Comparison of ENCODE assay signal across 1 cellular context in the genomic region with DNA sequence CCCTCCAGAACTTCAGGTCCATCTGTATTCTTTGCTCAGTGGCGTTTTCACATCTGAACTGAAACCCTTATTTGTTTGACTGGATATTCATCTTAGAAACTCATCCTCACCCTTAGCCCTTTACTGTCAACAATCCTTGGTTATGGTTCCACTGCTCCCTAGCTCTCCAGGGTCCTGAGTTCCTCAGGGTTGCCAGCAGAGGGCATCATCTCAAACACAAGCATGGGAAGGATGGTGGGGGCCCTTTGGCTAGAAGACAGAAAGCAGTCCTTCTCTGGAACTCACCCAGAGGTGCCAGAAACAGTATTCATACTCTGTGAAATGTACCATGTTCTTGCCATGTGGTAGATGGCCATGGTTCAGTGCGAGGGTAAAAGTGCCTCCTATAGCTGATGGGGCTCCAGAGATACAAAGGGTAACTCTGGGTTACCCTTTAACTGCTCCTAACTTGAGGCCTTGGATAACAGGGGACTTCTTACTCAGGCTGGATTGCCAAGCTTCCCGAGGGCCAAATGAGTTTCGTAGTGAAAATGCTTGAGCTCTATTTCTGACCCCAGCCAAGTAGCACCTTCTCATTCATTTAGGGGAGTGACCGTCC.
TF ChIP-seq lines count a peak whose summit lies in the region.

No MANE protein-coding gene starts in this region.

TF ChIP-seq in endothelial cell of umbilical vein, 7 proteins besides CTCF, POLR2A, EP300 and RAD21:
- TF ChIP-seq EZH2 (IDR thresholded peaks at IDR 0.05; ENCODE audit: borderline replicate concordance, low read depth, low read length, severe bottlenecking) (no peak), POLR2AphosphoS5 (IDR thresholded peaks at IDR 0.05; ENCODE audit: insufficient read depth, low read depth, low read length) (no peak), GATA2 (IDR thresholded peaks at IDR 0.05; ENCODE audit: insufficient read depth, insufficient read length, low read depth, low read length) (no peak), MYC (IDR thresholded peaks at IDR 0.05; ENCODE audit: low read depth, low read length) (no peak), FOS (IDR thresholded peaks at IDR 0.05; ENCODE audit: borderline replicate concordance, insufficient read depth, low read length) (no peak), JUN (IDR thresholded peaks at IDR 0.05; ENCODE audit: borderline replicate concordance, insufficient read depth, insufficient read length, low read depth) (no peak)
- TF ChIP-seq, protein P1, sequence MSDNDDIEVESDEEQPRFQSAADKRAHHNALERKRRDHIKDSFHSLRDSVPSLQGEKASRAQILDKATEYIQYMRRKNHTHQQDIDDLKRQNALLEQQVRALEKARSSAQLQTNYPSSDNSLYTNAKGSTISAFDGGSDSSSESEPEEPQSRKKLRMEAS (IDR thresholded peaks at IDR 0.05; ENCODE audit: insufficient read depth, insufficient read length): no peak
